Comparison of ENCODE assay signal across 1 cellular context in genomic region chr2:240565267-240566202, GRCh38.
TF ChIP-seq lines count a peak whose summit lies in the region.

No MANE protein-coding gene starts in this region.

TF ChIP-seq in GM12878, 131 proteins besides CTCF, POLR2A, EP300 and RAD21 (continues in another document):
- peak; percentile 42 for TF ChIP-seq BCL11A (IDR thresholded peaks at IDR 0.05; ENCODE audit: low read depth, low read length)
- TF ChIP-seq ZNF622 (IDR thresholded peaks at IDR 0.05): no peak
- TF ChIP-seq JUNB (IDR thresholded peaks at IDR 0.05): no peak
- TF ChIP-seq CHD2 (IDR thresholded peaks at IDR 0.05; ENCODE audit: borderline replicate concordance, low read depth, low read length): peak; percentile 47; the same call in 1 of the 2 replicates
- peak; percentile 41 for TF ChIP-seq LARP7 (IDR thresholded peaks at IDR 0.05)
- no peak for TF ChIP-seq RUNX3 (IDR thresholded peaks at IDR 0.05; ENCODE audit: low read length)
- TF ChIP-seq ATF2 (IDR thresholded peaks at IDR 0.05; ENCODE audit: low read length): no peak
- peak; percentile 67 for TF ChIP-seq ATF7 (IDR thresholded peaks at IDR 0.05; ENCODE audit: low read depth)
- TF ChIP-seq SRF (IDR thresholded peaks at IDR 0.05; ENCODE audit: low read depth in 2 of 2, low read length in 2 of 2): no peak
- no peak for TF ChIP-seq CUX1 (IDR thresholded peaks at IDR 0.05; ENCODE audit: insufficient replicate concordance, low read depth, low read length)
- TF ChIP-seq NR2F1 (conservative IDR thresholded peaks at IDR 0.05): 0 out of 2 replicates have a peak, but pooled peaks have one; percentile 14
- 0 out of 2 replicates have a peak, but pooled peaks have one; percentile 3 for TF ChIP-seq TCF12 (IDR thresholded peaks at IDR 0.05; ENCODE audit: low read depth, low read length)
- TF ChIP-seq MXI1 (IDR thresholded peaks at IDR 0.05; ENCODE audit: low read depth, low read length): no peak
- TF ChIP-seq BMI1 (IDR thresholded peaks at IDR 0.05; ENCODE audit: borderline replicate concordance): no peak
- no peak for TF ChIP-seq SREBF1 (IDR thresholded peaks at IDR 0.05; ENCODE audit: low read length)
- TF ChIP-seq CBX3 (IDR thresholded peaks at IDR 0.05; ENCODE audit: borderline replicate concordance, low read depth): no peak
- TF ChIP-seq SUPT20H (IDR thresholded peaks at IDR 0.05; ENCODE audit: borderline replicate concordance, control insufficient read depth, low read depth, low read length): no peak
- no peak for TF ChIP-seq KAT2A (conservative IDR thresholded peaks at IDR 0.05; ENCODE audit: control insufficient read depth, low read depth, low read length)
- TF ChIP-seq E2F4 (IDR thresholded peaks at IDR 0.05; ENCODE audit: low read depth, low read length): no peak
- TF ChIP-seq TCF3 (IDR thresholded peaks at IDR 0.05; ENCODE audit: borderline replicate concordance, insufficient read depth, low read depth, low read length): no peak
- TF ChIP-seq NR2C2 (IDR thresholded peaks at IDR 0.05; ENCODE audit: borderline replicate concordance, control insufficient read depth, insufficient read length, low read depth): no peak
- TF ChIP-seq PAX5 (IDR thresholded peaks at IDR 0.05; ENCODE audit: borderline replicate concordance, low read depth, low read length): no peak; the same call in 1 of the 2 replicates
- TF ChIP-seq MTA2 (IDR thresholded peaks at IDR 0.05; ENCODE audit: low read depth): no peak
- TF ChIP-seq NR2C1 (IDR thresholded peaks at IDR 0.05): no peak
- TF ChIP-seq POU2F2 (IDR thresholded peaks at IDR 0.05; ENCODE audit: borderline replicate concordance, low read depth, low read length): no peak; the same call in 2 of the 3 replicates
- TF ChIP-seq CHD1 (IDR thresholded peaks at IDR 0.05; ENCODE audit: low read depth, low read length): no peak
- TF ChIP-seq TCF7 (IDR thresholded peaks at IDR 0.05; ENCODE audit: borderline replicate concordance): no peak
- peak in 1 of 2 experiments; percentile 74; a peak in 2 of 4 replicates for TF ChIP-seq ETV6 (conservative IDR thresholded peaks at IDR 0.05 in 1 of 2, IDR thresholded peaks at IDR 0.05 in 1 of 2; ENCODE audit: borderline replicate concordance in 1 of 2, low read depth in 1 of 2)
- TF ChIP-seq NRF1 (conservative IDR thresholded peaks at IDR 0.05; ENCODE audit: low read depth, low read length): no peak
- TF ChIP-seq NFXL1 (IDR thresholded peaks at IDR 0.05; ENCODE audit: borderline replicate concordance): no peak
- no peak for TF ChIP-seq IRF3 (IDR thresholded peaks at IDR 0.05)
- TF ChIP-seq NFYA (IDR thresholded peaks at IDR 0.05; ENCODE audit: borderline replicate concordance, low read depth, low read length): no peak
- no peak for TF ChIP-seq ZSCAN29 (IDR thresholded peaks at IDR 0.05)
- TF ChIP-seq ATF3 (IDR thresholded peaks at IDR 0.05; ENCODE audit: borderline replicate concordance, extremely low read depth, low read depth, low read length): no peak
- TF ChIP-seq HDGF (IDR thresholded peaks at IDR 0.05): peak; percentile 40
- TF ChIP-seq ZNF207 (IDR thresholded peaks at IDR 0.05; ENCODE audit: borderline replicate concordance): no peak
- no peak for TF ChIP-seq CEBPZ (IDR thresholded peaks at IDR 0.05; ENCODE audit: low read depth, low read length)
- no peak for TF ChIP-seq USF2 (IDR thresholded peaks at IDR 0.05; ENCODE audit: borderline replicate concordance, low read depth, low read length)
- peak; percentile 38; the same call in 1 of the 2 replicates for TF ChIP-seq BACH1 (IDR thresholded peaks at IDR 0.05; ENCODE audit: borderline replicate concordance)
- peak; percentile 62; the same call in 1 of the 2 replicates for TF ChIP-seq DPF2 (IDR thresholded peaks at IDR 0.05)
- no peak for TF ChIP-seq PBX3 (IDR thresholded peaks at IDR 0.05; ENCODE audit: insufficient replicate concordance, low read depth, low read length)
- TF ChIP-seq BHLHE40 (IDR thresholded peaks at IDR 0.05; ENCODE audit: borderline replicate concordance in 1 of 2, low read depth in 2 of 2, low read length in 1 of 2): peak in 1 of 2 experiments; percentile 59; a peak in 1 of 4 replicates
- TF ChIP-seq ZNF592 (IDR thresholded peaks at IDR 0.05): no peak
- TF ChIP-seq SMAD5 (IDR thresholded peaks at IDR 0.05; ENCODE audit: low read depth): peak; percentile 72
- peak in 1 of 2 experiments; percentile 50; a peak in 1 of 3 replicates for TF ChIP-seq EGR1 (IDR thresholded peaks at IDR 0.05; ENCODE audit: borderline replicate concordance in 1 of 2, low read depth in 2 of 2, low read length in 2 of 2)
- TF ChIP-seq ZNF24 (IDR thresholded peaks at IDR 0.05): no peak
